Comparison of ENCODE assay signal across 27 cellular contexts in genomic region chr3:38085943-38086324, GRCh38. TPM values are rescaled to one million over a fixed set of nuclear protein-coding genes. Genes with fewer than 3 reads are reported as not detected.
DNase-seq lines count a peak whose midpoint lies in the region; ATAC-seq and TF ChIP-seq lines count a peak whose summit lies in the region.
"Had no signal": no experiment of that assay in that cellular context is flagged by ENCODE, and none has a peak within 500 bp of the region (broad histone marks: within the 10 kb centered on the region; RNA-seq: fewer than 3 reads in every experiment).

No MANE protein-coding gene starts in this region.

- H3K27ac ChIP-seq in right cardiac atrium (ENCODE audit: low read length) (no peak overlapping the region), aorta (ENCODE audit: low read depth in 1 of 2, low read length in 2 of 2) (no peak overlapping the region)
- H3K27ac ChIP-seq: colonic mucosa, lower lobe of right lung, upper lobe of left lung had no signal

- no peak for TF ChIP-seq CTCF in omental fat pad (IDR thresholded peaks at IDR 0.05)

- intact Hi-C loops in left ventricle myocardium superior (cut with micrococcal nuclease) (no loop called here), cardiac septum (cut with DNase I) (no loop called here), right cardiac atrium (cut with DNase I) (no loop called here), aorta (cut with DNase I) (no loop called here)

- no peak for DNase-seq in left ventricle myocardium superior
- no peak for DNase-seq in cardiac septum (ENCODE audit: low spot score)
- no peak for DNase-seq in right cardiac atrium
- DNase-seq in omental fat pad (ENCODE audit: low spot score), result no peak
- DNase-seq in aorta, result no peak
- DNase-seq in HuH-7 (ENCODE audit: low spot score), result no peak
- no peak for DNase-seq in SIG-M5 treated with dmso at 0.1 percent for 504 hours (lab: John Stamatoyannopoulos, UW; ENCODE audit: unreplicated experiment)
- DNase-seq: ACHN; activated CD4-positive, alpha-beta T cell treated with anti-CD3 and anti-CD28 coated beads, Interleukin-2, amount 50 U/mL, for 1 hour; activated naive CD4-positive, alpha-beta T cell treated with anti-CD3 and anti-CD28 coated beads, Interleukin-2, amount 50 U/mL, for 16 hours; colonic mucosa; DMS79 treated with DMSO at 0.1 percent for 48 hours; effector memory CD4-positive, alpha-beta T cell; GF-D8; H9; head of caudate nucleus; KG1; kidney; lower lobe of right lung; NCI-H2029; posterior cingulate gyrus; T-helper 9 cell; upper lobe of left lung had no signal

- peak; percentile 73 for ATAC-seq in left ventricle myocardium superior
- ATAC-seq in right cardiac atrium, result peak; percentile 29 to 47
- peak; percentile 17 for ATAC-seq in omental fat pad (ENCODE audit: low FRiP score)
- peak; percentile 41 for ATAC-seq in aorta (ENCODE audit: low FRiP score)
- ATAC-seq in HG02588 (IDR thresholded peaks at IDR 0.05; ENCODE audit: unreplicated experiment), result no peak

- H3K4me3 ChIP-seq in right cardiac atrium (ENCODE audit: low read length), result no peak overlapping the region
- H3K4me3 ChIP-seq in aorta (ENCODE audit: low read length in 2 of 2), result no peak overlapping the region
- H3K4me3 ChIP-seq: colonic mucosa, lower lobe of right lung, MG63, upper lobe of left lung had no signal

- WGBS in right cardiac atrium, result 85% methylated on average over 1 of the region's 1 CpG
- 87 to 92% methylated on average over 1 of the region's 1 CpG for WGBS in aorta, 2 donors

- H3K9me3 ChIP-seq in right cardiac atrium (ENCODE audit: control insufficient read depth, low read length), result no peaks in the 10 kb centered on the region
- no peaks in the 10 kb centered on the region for H3K9me3 ChIP-seq in aorta (ENCODE audit: control insufficient read depth, low read length)
- H3K9me3 ChIP-seq: colonic mucosa, lower lobe of right lung, MG63 had no signal

- no peaks in the 10 kb centered on the region for H3K27me3 ChIP-seq in right cardiac atrium (ENCODE audit: control insufficient read depth, insufficient read depth)
- H3K27me3 ChIP-seq in aorta (ENCODE audit: control insufficient read depth in 1 of 2, insufficient read depth in 2 of 2, low read length in 1 of 2), result no peaks in the 10 kb centered on the region
- H3K27me3 ChIP-seq: colonic mucosa, MG63, upper lobe of left lung had no signal

- no peaks in the 10 kb centered on the region for H3K36me3 ChIP-seq in aorta (ENCODE audit: control insufficient read depth in 1 of 2, insufficient read depth in 2 of 2, low read length in 1 of 2)
- H3K36me3 ChIP-seq: colonic mucosa, lower lobe of right lung, MG63, upper lobe of left lung had no signal

- H3K4me1 ChIP-seq in right cardiac atrium (ENCODE audit: control insufficient read depth, insufficient read depth, low read length), result no peaks in the 10 kb centered on the region
- no peaks in the 10 kb centered on the region for H3K4me1 ChIP-seq in aorta (ENCODE audit: control insufficient read depth in 1 of 2, insufficient read depth in 2 of 2, low read length in 2 of 2)
- H3K4me1 ChIP-seq: colonic mucosa, lower lobe of right lung, upper lobe of left lung had no signal

RNA-seq across cellular contexts. Expression of gene DLEC1, which starts 46.9 kb away (rescaled TPM):
- 1.1 TPM for total RNA-seq in left ventricle myocardium superior
- total RNA-seq in cardiac septum, result 0.22 TPM
- total RNA-seq in right cardiac atrium, result 1 to 10 TPM in 1 of 4 donors, under 1 TPM in 3; 0.23 to 1.0 (median 0.61) TPM
- polyA plus RNA-seq in right cardiac atrium, result 0.48 TPM
- total RNA-seq in omental fat pad, result 1 to 10 TPM in 3 of 4 donors, under 1 TPM in 1; 0.47 to 5.5 (median 1.4) TPM
- under 1 TPM; 0.26 to 0.69 TPM for total RNA-seq in aorta
- polyA plus RNA-seq in aorta, result under 1 TPM; 0.25 to 0.59 TPM
- total RNA-seq: HT1080, RPMI7951 had no signal

RNA-seq across cellular contexts. Expression of gene ACAA1, which starts 51.0 kb away (rescaled TPM):
- total RNA-seq in left ventricle myocardium superior (107 TPM), cardiac septum (86.8 TPM), right cardiac atrium (10 to 100 TPM; 80.8 to 98.8 (median 88.4) TPM), omental fat pad (10 to 100 TPM; 48.1 to 69.5 (median 62.5) TPM), aorta (10 to 100 TPM; 39.3 to 54.8 TPM)
- polyA plus RNA-seq in right cardiac atrium (98.8 TPM), aorta (10 to 100 TPM; 58.4 to 69.2 TPM)

RNA-seq across cellular contexts. Expression of gene MYD88, which starts 52.5 kb away (rescaled TPM):
- 7.5 TPM for total RNA-seq in left ventricle myocardium superior
- 8.5 TPM for total RNA-seq in cardiac septum
- 10 to 100 TPM; 11.1 to 19.8 (median 13.1) TPM for total RNA-seq in right cardiac atrium
- polyA plus RNA-seq in right cardiac atrium, result 8.4 TPM
- 10 to 100 TPM; 37.6 to 78.0 (median 53.6) TPM for total RNA-seq in omental fat pad
- 10 to 100 TPM; 23.4 to 33.6 TPM for total RNA-seq in aorta
- polyA plus RNA-seq in aorta, result 10 to 100 TPM; 17.7 to 19.3 TPM
- total RNA-seq: HT1080 had no signal

RNA-seq across cellular contexts. Expression of gene PLCD1, which starts 56.5 kb away (rescaled TPM):
- 6.9 TPM for total RNA-seq in left ventricle myocardium superior
- 10.1 TPM for total RNA-seq in cardiac septum
- total RNA-seq in right cardiac atrium, result 10 to 100 TPM; 12.1 to 17.7 (median 15.2) TPM
- polyA plus RNA-seq in right cardiac atrium, result 11.2 TPM
- total RNA-seq in omental fat pad, result 10 to 100 TPM; 12.5 to 24.4 (median 19.0) TPM
- 10 to 100 TPM; 37.1 to 53.8 TPM for total RNA-seq in aorta
- polyA plus RNA-seq in aorta, result 10 to 100 TPM; 30.8 to 59.7 TPM
